8 cellular contexts compared by ENCODE assay signal in genomic region chr17:80263253-80264047, GRCh38. TPM values are rescaled to one million over a fixed set of nuclear protein-coding genes. Genes with fewer than 3 reads are reported as not detected.
DNase-seq lines count a peak whose midpoint lies in the region; ATAC-seq, FAIRE-seq and TF ChIP-seq lines count a peak whose summit lies in the region.

No MANE protein-coding gene starts in this region.

- TF ChIP-seq CTCF in fibroblast of mammary gland (conservative IDR thresholded peaks at IDR 0.05; ENCODE audit: control insufficient read depth, insufficient read depth, low read depth, low read length) = no peak
- no peak for TF ChIP-seq CTCF in ovary (IDR thresholded peaks at IDR 0.05)

- FAIRE-seq in GM12892 (lab: Jason Lieb, UNC) = peak; percentile 90

- DNase-seq in GM12892 (ENCODE audit: insufficient read length) (peak; percentile 86), NCI-H526 treated with DMSO at 0.1 percent for 48 hours (lab: John Stamatoyannopoulos, UW) (peak; percentile 23), fibroblast of mammary gland (ENCODE audit: low read depth) (peak; percentile 88), ovary (peak; percentile 82 to 89 (median 85)), NCI-H1105 (lab: John Stamatoyannopoulos, UW) (no peak)
- DNase-seq in activated CD8-positive, alpha-beta memory T cell treated with anti-CD3 and anti-CD28 coated beads, Interleukin-2, amount 50 U/mL, for 48 hours = peak; percentile 92

- peak; percentile 32 for ATAC-seq in HG02798 (IDR thresholded peaks at IDR 0.05; ENCODE audit: poor library complexity, unreplicated experiment)

- 5 to 8% (median 6%) methylated on average over 13 to 16 of the region's 16 CpGs for whole genome bisulfite sequencing in ovary, 3 donors
- 21% methylated on average over 16 of the region's 16 CpGs for WGBS in thymus

- TF ChIP-seq POLR2A in GM12892 (IDR thresholded peaks at IDR 0.05; ENCODE audit: low read depth, low read length) = peak; percentile 99
- no peak for TF ChIP-seq POLR2A in ovary (IDR thresholded peaks at IDR 0.05)

- TF ChIP-seq EP300 in ovary (IDR thresholded peaks at IDR 0.05) = no peak

- H3K4me3 ChIP-seq in fibroblast of mammary gland (ENCODE audit: control insufficient read depth, low read depth, low read length) (peak overlapping the region; percentile 26), ovary (peak overlapping the region; percentile 32), thymus (ENCODE audit: low read length) (peak overlapping the region; percentile 76)

- H3K27ac ChIP-seq in ovary (peak overlapping the region in 1 of 2 donors; percentile 96), thymus (ENCODE audit: low read depth) (peak overlapping the region; percentile 89)

- H3K4me1 ChIP-seq in ovary (ENCODE audit: insufficient read depth) (peaks cover 16% of the 10 kb centered on the region), thymus (ENCODE audit: control insufficient read depth, insufficient read depth, low read length) (peaks cover 33% of the 10 kb centered on the region)

- H3K9me3 ChIP-seq in ovary = no peaks in the 10 kb centered on the region
- no peaks in the 10 kb centered on the region for H3K9me3 ChIP-seq in thymus (ENCODE audit: control insufficient read depth)

- H3K27me3 ChIP-seq in ovary = no peaks in the 10 kb centered on the region
- no peaks in the 10 kb centered on the region for H3K27me3 ChIP-seq in thymus (ENCODE audit: control insufficient read depth, insufficient read depth)

- H3K36me3 ChIP-seq in ovary = no peaks in the 10 kb centered on the region
- peaks cover 6% of the 10 kb centered on the region for H3K36me3 ChIP-seq in thymus (ENCODE audit: control insufficient read depth, insufficient read depth)

- intact Hi-C loops in ovary (cut with DNase I) = loop anchor here in 1 of 4 donors (10.0 kb wide), 1 partner anchor 91 kb away; no protein-coding TSS in a partner anchor

RNA-seq across cellular contexts. Expression of gene RNF213, which starts 2.8 kb away (rescaled TPM):
- polyA plus RNA-seq in GM12892 (2012; ENCODE audit: missing spikeins) = 98.6 TPM
- 10 to 100 TPM; 37.3 to 89.1 (median 50.8) TPM for total RNA-seq in ovary
- polyA plus RNA-seq in ovary = 10 to 100 TPM; 21.5 to 78.1 TPM
- polyA plus RNA-seq in thymus = 114 TPM

RNA-seq across cellular contexts. Expression of gene SLC26A11, which starts 43.2 kb away (rescaled TPM):
- 2.0 TPM for polyA plus RNA-seq in GM12892 (2012; ENCODE audit: missing spikeins)
- 10 to 100 TPM; 18.4 to 30.3 (median 24.2) TPM for total RNA-seq in ovary
- 10 to 100 TPM in 1 of 2 donors, 1 to 10 TPM in 1; 8.4 to 20.0 TPM for polyA plus RNA-seq in ovary
- polyA plus RNA-seq in thymus = 17.4 TPM

RNA-seq across cellular contexts. Expression of gene SGSH, which starts 43.3 kb away (rescaled TPM):
- 9.6 TPM for polyA plus RNA-seq in GM12892 (2012; ENCODE audit: missing spikeins)
- total RNA-seq in ovary = 10 to 100 TPM; 10.8 to 39.9 (median 30.6) TPM
- polyA plus RNA-seq in ovary (10 to 100 TPM; 13.0 to 23.3 TPM), thymus (38.9 TPM)

Comparison
In these comparisons a context has a peak if more than half of its experiments do, and no peak if none do; other contexts are left out.
1. H3K4me3 ChIP-seq: peak in every context shown above with its lines; median percentile 76 in thymus; 32 in ovary; 26 in fibroblast of mammary gland.